ENCODE assay signal across 1 cellular context in genomic region chr2:131063501-131064283, GRCh38.
TF ChIP-seq lines count a peak whose summit lies in the region.

No MANE protein-coding gene starts in this region.

TF ChIP-seq in H1, 55 proteins besides CTCF, POLR2A, EP300 and RAD21:
- TF ChIP-seq CEBPB (IDR thresholded peaks at IDR 0.05; ENCODE audit: low read depth, low read length) (peak; percentile 39; the same call in 1 of the 2 replicates), KDM5A (IDR thresholded peaks at IDR 0.05; ENCODE audit: low read length) (no peak), SP1 (IDR thresholded peaks at IDR 0.05; ENCODE audit: low read depth, low read length) (no peak)
